ENCODE assay signal across 1 cellular context in the genomic region with DNA sequence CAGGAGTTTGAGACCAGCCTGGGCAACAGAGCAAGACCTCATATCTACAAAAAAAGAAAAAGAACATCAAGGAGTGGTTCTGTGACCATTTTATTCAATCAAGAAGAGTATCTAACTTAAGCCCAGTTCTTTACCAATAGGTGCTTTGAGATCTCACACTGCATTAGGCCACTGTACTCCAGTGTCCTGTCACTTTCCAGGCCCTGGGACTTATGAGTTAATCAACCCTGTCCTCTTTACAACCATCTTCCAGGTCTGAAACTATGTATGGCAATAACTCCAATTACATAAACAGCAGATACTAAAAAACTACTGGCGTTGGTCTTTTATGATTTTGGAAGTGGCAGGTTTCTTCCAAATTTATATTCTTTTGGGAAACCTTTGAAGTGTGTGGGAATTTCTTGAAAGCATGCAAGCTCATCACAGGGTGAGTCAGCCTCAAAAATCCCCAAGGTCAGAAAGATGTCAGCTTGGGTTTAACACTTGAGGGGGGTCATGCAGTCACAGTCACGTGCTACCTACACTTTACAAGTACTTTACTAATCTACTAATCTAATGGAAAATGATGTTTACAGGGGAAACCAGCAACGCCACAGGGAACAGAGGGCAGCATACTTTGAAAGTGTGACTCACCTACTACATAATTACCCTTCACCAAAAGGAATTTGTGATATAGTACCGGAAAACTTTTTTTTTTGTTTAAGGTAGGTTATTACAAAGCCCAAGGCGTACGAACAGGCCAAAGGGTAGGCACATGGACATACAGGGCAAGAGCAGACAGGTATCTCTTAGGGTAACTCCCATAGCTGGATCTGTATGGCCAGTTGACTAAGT.
A peak's percentile ranks its signal among the peaks of the same experiment; 100 is the strongest.
TF ChIP-seq lines count a peak whose summit lies in the region.

No MANE protein-coding gene starts in this region.

TF ChIP-seq in HEK293, 187 proteins besides CTCF, POLR2A, EP300 and RAD21 (continued from another document and continues in another):
- TF ChIP-seq REST (tag by site-specific recombination; IDR thresholded peaks at IDR 0.05) (no peak), ZBTB1 (tag by site-specific recombination; IDR thresholded peaks at IDR 0.05) (0 out of 2 replicates have a peak, but pooled peaks have one; percentile 20), ZNF571 (tag by site-specific recombination; IDR thresholded peaks at IDR 0.05) (no peak), KLF16 (tag by site-specific recombination; IDR thresholded peaks at IDR 0.05) (no peak), ZNF350 (tag by site-specific recombination; IDR thresholded peaks at IDR 0.05) (no peak), ZNF514 (tag by site-specific recombination; IDR thresholded peaks at IDR 0.05) (no peak), ZNF292 (tag by site-specific recombination; IDR thresholded peaks at IDR 0.05; ENCODE audit: borderline replicate concordance, low read depth) (no peak), KLF7 (tag by site-specific recombination; IDR thresholded peaks at IDR 0.05; ENCODE audit: borderline replicate concordance) (no peak), SETDB1 (IDR thresholded peaks at IDR 0.05; ENCODE audit: insufficient read length, low read length) (peak; percentile 93), ZNF776 (tag by site-specific recombination; IDR thresholded peaks at IDR 0.05; ENCODE audit: borderline replicate concordance) (no peak), RBAK (tag by site-specific recombination; IDR thresholded peaks at IDR 0.05) (no peak), ZNF837 (tag by site-specific recombination; IDR thresholded peaks at IDR 0.05) (no peak), ZNF416 (tag by site-specific recombination; IDR thresholded peaks at IDR 0.05) (no peak), HOXD13 (CRISPR knock-in tag; IDR thresholded peaks at IDR 0.05; ENCODE audit: borderline replicate concordance) (0 out of 2 replicates have a peak, but pooled peaks have one; percentile 56), ZNF510 (tag by site-specific recombination; IDR thresholded peaks at IDR 0.05; ENCODE audit: insufficient replicate concordance) (no peak), ZNF488 (tag by site-specific recombination; IDR thresholded peaks at IDR 0.05) (no peak), ZNF433 (tag by site-specific recombination; IDR thresholded peaks at IDR 0.05; ENCODE audit: low read depth) (no peak), ZBTB26 (tag by site-specific recombination; optimal IDR thresholded peaks at IDR 0.05) (no peak), ZIC2 (tag by site-specific recombination; IDR thresholded peaks at IDR 0.05) (peak; percentile 48), ZNF785 (tag by site-specific recombination; IDR thresholded peaks at IDR 0.05) (no peak), ZNF114 (tag by site-specific recombination; IDR thresholded peaks at IDR 0.05) (no peak), ZSCAN16 (tag by site-specific recombination; IDR thresholded peaks at IDR 0.05) (no peak), ATF2 (tag by site-specific recombination; IDR thresholded peaks at IDR 0.05; ENCODE audit: low read depth) (no peak; the same call in 1 of the 2 replicates), BCL11A (tag by site-specific recombination; IDR thresholded peaks at IDR 0.05; ENCODE audit: low read depth) (0 out of 2 replicates have a peak, but pooled peaks have one; percentile 57), WT1 (tag by site-specific recombination; IDR thresholded peaks at IDR 0.05) (peak; percentile 46), ZNF585B (tag by site-specific recombination; IDR thresholded peaks at IDR 0.05) (no peak), ZNF747 (tag by site-specific recombination; IDR thresholded peaks at IDR 0.05) (no peak), ZNF169 (tag by site-specific recombination; IDR thresholded peaks at IDR 0.05) (no peak), REPIN1 (tag by site-specific recombination; IDR thresholded peaks at IDR 0.05; ENCODE audit: low read depth) (no peak), ZFP41 (tag by site-specific recombination; IDR thresholded peaks at IDR 0.05; ENCODE audit: borderline replicate concordance) (no peak), ZNF518A (tag by site-specific recombination; conservative IDR thresholded peaks at IDR 0.05; ENCODE audit: low read depth) (no peak), ZNF48 (tag by site-specific recombination; IDR thresholded peaks at IDR 0.05) (no peak), ZNF629 (tag by site-specific recombination; IDR thresholded peaks at IDR 0.05) (peak; percentile 92), ZNF2 (tag by site-specific recombination; IDR thresholded peaks at IDR 0.05) (no peak), ZNF707 (tag by site-specific recombination; IDR thresholded peaks at IDR 0.05) (no peak)
- TF ChIP-seq, protein P1, sequence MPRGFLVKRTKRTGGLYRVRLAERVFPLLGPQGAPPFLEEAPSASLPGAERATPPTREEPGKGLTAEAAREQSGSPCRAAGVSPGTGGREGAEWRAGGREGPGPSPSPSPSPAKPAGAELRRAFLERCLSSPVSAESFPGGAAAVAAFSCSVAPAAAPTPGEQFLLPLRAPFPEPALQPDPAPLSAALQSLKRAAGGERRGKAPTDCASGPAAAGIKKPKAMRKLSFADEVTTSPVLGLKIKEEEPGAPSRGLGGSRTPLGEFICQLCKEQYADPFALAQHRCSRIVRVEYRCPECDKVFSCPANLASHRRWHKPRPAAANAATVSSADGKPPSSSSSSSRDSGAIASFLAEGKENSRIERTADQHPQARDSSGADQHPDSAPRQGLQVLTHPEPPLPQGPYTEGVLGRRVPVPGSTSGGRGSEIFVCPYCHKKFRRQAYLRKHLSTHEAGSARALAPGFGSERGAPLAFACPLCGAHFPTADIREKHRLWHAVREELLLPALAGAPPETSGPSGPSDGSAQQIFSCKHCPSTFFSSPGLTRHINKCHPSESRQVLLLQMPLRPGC (tag by site-specific recombination; IDR thresholded peaks at IDR 0.05), result peak; percentile 90
- TF ChIP-seq, protein P2, sequence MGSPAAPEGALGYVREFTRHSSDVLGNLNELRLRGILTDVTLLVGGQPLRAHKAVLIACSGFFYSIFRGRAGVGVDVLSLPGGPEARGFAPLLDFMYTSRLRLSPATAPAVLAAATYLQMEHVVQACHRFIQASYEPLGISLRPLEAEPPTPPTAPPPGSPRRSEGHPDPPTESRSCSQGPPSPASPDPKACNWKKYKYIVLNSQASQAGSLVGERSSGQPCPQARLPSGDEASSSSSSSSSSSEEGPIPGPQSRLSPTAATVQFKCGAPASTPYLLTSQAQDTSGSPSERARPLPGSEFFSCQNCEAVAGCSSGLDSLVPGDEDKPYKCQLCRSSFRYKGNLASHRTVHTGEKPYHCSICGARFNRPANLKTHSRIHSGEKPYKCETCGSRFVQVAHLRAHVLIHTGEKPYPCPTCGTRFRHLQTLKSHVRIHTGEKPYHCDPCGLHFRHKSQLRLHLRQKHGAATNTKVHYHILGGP (tag by site-specific recombination; IDR thresholded peaks at IDR 0.05), result peak; percentile 69
- TF ChIP-seq, protein P3, sequence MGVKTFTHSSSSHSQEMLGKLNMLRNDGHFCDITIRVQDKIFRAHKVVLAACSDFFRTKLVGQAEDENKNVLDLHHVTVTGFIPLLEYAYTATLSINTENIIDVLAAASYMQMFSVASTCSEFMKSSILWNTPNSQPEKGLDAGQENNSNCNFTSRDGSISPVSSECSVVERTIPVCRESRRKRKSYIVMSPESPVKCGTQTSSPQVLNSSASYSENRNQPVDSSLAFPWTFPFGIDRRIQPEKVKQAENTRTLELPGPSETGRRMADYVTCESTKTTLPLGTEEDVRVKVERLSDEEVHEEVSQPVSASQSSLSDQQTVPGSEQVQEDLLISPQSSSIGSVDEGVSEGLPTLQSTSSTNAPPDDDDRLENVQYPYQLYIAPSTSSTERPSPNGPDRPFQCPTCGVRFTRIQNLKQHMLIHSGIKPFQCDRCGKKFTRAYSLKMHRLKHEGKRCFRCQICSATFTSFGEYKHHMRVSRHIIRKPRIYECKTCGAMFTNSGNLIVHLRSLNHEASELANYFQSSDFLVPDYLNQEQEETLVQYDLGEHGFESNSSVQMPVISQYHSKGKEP (tag by site-specific recombination; IDR thresholded peaks at IDR 0.05), result no peak
- TF ChIP-seq, protein P4, sequence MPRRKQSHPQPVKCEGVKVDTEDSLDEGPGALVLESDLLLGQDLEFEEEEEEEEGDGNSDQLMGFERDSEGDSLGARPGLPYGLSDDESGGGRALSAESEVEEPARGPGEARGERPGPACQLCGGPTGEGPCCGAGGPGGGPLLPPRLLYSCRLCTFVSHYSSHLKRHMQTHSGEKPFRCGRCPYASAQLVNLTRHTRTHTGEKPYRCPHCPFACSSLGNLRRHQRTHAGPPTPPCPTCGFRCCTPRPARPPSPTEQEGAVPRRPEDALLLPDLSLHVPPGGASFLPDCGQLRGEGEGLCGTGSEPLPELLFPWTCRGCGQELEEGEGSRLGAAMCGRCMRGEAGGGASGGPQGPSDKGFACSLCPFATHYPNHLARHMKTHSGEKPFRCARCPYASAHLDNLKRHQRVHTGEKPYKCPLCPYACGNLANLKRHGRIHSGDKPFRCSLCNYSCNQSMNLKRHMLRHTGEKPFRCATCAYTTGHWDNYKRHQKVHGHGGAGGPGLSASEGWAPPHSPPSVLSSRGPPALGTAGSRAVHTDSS (tag by site-specific recombination; IDR thresholded peaks at IDR 0.05), result no peak
